Comparison of ENCODE assay signal across 25 cellular contexts in genomic region chr11:69215216-69215615, GRCh38. TPM values are rescaled to one million over a fixed set of nuclear protein-coding genes. Genes with fewer than 3 reads are reported as not detected.
"Had no signal": no experiment of that assay in that cellular context is flagged by ENCODE, and none has a peak within 500 bp of the region (broad histone marks: within the 10 kb centered on the region; RNA-seq: fewer than 3 reads in every experiment).

No MANE protein-coding gene starts in this region.

- ATAC-seq: activated CD8-positive, alpha-beta T cell treated with anti-CD3 and anti-CD28 coated beads for 36 hours; gastrocnemius medialis; heart left ventricle; left ventricle myocardium superior; psoas muscle; right cardiac atrium; SK-N-SH treated with all-trans-retinoic acid at 6 μM for 48 hours; stimulated activated naive CD8-positive, alpha-beta T cell treated with anti-CD3 and anti-CD28 coated beads, Interleukin-15, amount 100 ng/mL, for 72 hours; T-cell had no signal

- H3K9me3 Mint-ChIP-seq: activated CD8-positive, alpha-beta T cell treated with anti-CD3 and anti-CD28 coated beads for 36 hours; activated naive CD8-positive, alpha-beta T cell treated with anti-CD3 and anti-CD28 coated beads, Interleukin-2, amount 10 ng/mL, durations not matched to agents 7 days and 5 days; T-cell had no signal

- H3K27me3 ChIP-seq: gastrocnemius medialis, upper lobe of left lung had no signal

- H3K36me3 ChIP-seq: gastrocnemius medialis, heart left ventricle, upper lobe of left lung had no signal

- H3K4me3 Mint-ChIP-seq: activated CD4-positive, alpha-beta T cell treated with anti-CD3 and anti-CD28 coated beads, Interleukin-2, amount 10 ng/mL, durations not matched to agents 24 days and 14 days; activated CD8-positive, alpha-beta T cell treated with anti-CD3 and anti-CD28 coated beads for 36 hours; activated naive CD8-positive, alpha-beta T cell treated with anti-CD3 and anti-CD28 coated beads, Interleukin-2, amount 10 ng/mL, durations not matched to agents 7 days and 5 days; activated T-helper 1 cell treated with anti-CD3 and anti-CD28 coated beads, Interleukin-12 subunit alpha, Interleukin-12 subunit beta, Interleukin-2, Interleukin-4 antibody, amounts not matched to agents 30 ng/mL and 10 ng/mL and 1 ng/mL, durations not matched to agents 14 hours and 24 hours and 36 hours; memory B cell; naive B cell; neural crest cell; stimulated activated naive CD8-positive, alpha-beta T cell treated with anti-CD3 and anti-CD28 coated beads, Interleukin-15, amount 100 ng/mL, for 72 hours; T-cell had no signal

- H3K9me3 ChIP-seq: gastrocnemius medialis, heart left ventricle, mucosa of descending colon, psoas muscle, upper lobe of left lung had no signal

- H3K27ac Mint-ChIP-seq: activated CD4-positive, alpha-beta T cell treated with anti-CD3 and anti-CD28 coated beads, Interleukin-2, amount 10 ng/mL, durations not matched to agents 24 days and 14 days; activated CD8-positive, alpha-beta T cell treated with anti-CD3 and anti-CD28 coated beads for 36 hours; activated naive CD8-positive, alpha-beta T cell treated with anti-CD3 and anti-CD28 coated beads, Interleukin-2, amount 10 ng/mL, durations not matched to agents 7 days and 5 days; activated T-helper 1 cell treated with anti-CD3 and anti-CD28 coated beads, Interleukin-12 subunit alpha, Interleukin-12 subunit beta, Interleukin-2, Interleukin-4 antibody, amounts not matched to agents 30 ng/mL and 10 ng/mL and 1 ng/mL, durations not matched to agents 14 hours and 24 hours and 36 hours; memory B cell; stimulated activated naive CD8-positive, alpha-beta T cell treated with anti-CD3 and anti-CD28 coated beads, Interleukin-15, amount 100 ng/mL, for 72 hours; T-cell had no signal

- H3K27ac ChIP-seq: gastrocnemius medialis, heart left ventricle, psoas muscle, upper lobe of left lung had no signal

- H3K36me3 Mint-ChIP-seq: activated naive CD8-positive, alpha-beta T cell treated with anti-CD3 and anti-CD28 coated beads, Interleukin-2, amount 10 ng/mL, durations not matched to agents 7 days and 5 days; memory B cell; naive B cell; T-cell had no signal

- DNase-seq: activated CD4-positive, alpha-beta T cell treated with anti-CD3 and anti-CD28 coated beads, Interleukin-2, amount 10 ng/mL, durations not matched to agents 24 days and 14 days; activated CD4-positive, CD25-positive, alpha-beta regulatory T cell; activated CD8-positive, alpha-beta T cell treated with anti-CD3 and anti-CD28 coated beads for 36 hours; activated naive CD4-positive, alpha-beta T cell; activated naive CD8-positive, alpha-beta T cell treated with anti-CD3 and anti-CD28 coated beads, Interleukin-2, amount 10 ng/mL, durations not matched to agents 7 days and 5 days; amygdala; caudate nucleus; gastrocnemius medialis; kidney glomerular epithelial cell; left ventricle myocardium superior; naive B cell; psoas muscle; right cardiac atrium; stimulated activated CD4-positive, alpha-beta T cell treated with anti-CD3 and anti-CD28 coated beads, Interleukin-15, amount 100 ng/mL, for 24 hours; stimulated activated CD4-positive, alpha-beta T cell treated with anti-CD3 and anti-CD28 coated beads, Interleukin-2, amount 100 ng/mL, for 48 hours; stimulated activated naive CD8-positive, alpha-beta T cell treated with anti-CD3 and anti-CD28 coated beads, Interleukin-15, amount 100 ng/mL, for 72 hours; T-helper 9 cell; upper lobe of left lung had no signal

- H3K4me3 ChIP-seq: gastrocnemius medialis, heart left ventricle, mucosa of descending colon, psoas muscle, upper lobe of left lung had no signal

- H3K4me1 ChIP-seq: gastrocnemius medialis, psoas muscle, upper lobe of left lung had no signal

RNA-seq across cellular contexts. Expression of gene SMIM38, which starts 59.5 kb away (rescaled TPM):
- total RNA-seq: left ventricle myocardium superior had no signal
